8 cellular contexts compared by ENCODE assay signal in the genomic region with DNA sequence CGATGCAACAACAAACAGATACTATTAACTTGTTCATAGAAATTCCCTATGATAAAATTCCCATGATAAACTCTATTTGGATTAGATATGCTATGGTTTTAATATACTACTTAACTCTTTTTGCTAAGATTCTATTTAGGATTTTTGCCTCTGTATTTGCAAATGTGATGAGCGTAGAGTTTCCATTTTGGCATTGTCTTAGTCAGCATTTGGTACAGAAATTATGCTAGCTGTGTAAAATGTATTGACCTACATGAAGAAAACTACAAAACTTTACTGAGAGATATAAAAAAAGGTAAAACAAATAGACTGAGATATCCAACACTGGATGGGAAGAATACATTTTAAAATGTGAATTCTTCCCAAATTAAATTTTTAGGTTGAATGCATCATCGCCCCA.
"Had no signal": no experiment of that assay in that cellular context is flagged by ENCODE, and none has a peak within 500 bp of the region (broad histone marks: within the 10 kb centered on the region; RNA-seq: fewer than 3 reads in every experiment).

No MANE protein-coding gene starts in this region.

- H3K4me3 ChIP-seq: GM12878 had no signal

- FAIRE-seq: G401.6, GM12878, GM12891, GM12892, GM18507, GM19239 had no signal

- DNase-seq: GDM1, GF-D8 had no signal

- ATAC-seq: GM12878 had no signal
